ENCODE assay signal across 10 cellular contexts in genomic region chr1:13225675-13226204, GRCh38. TPM values are rescaled to one million over a fixed set of nuclear protein-coding genes. Genes with fewer than 3 reads are reported as not detected.
DNase-seq lines count a peak whose midpoint lies in the region; ATAC-seq and TF ChIP-seq lines count a peak whose summit lies in the region.
"Not testable (repeated sequence)": the region's sequence is repeated elsewhere in the genome, so short reads cannot be mapped to it uniquely, and the experiment has no call there.
"Had no signal": no experiment of that assay in that cellular context is flagged by ENCODE, and none has a peak within 500 bp of the region (broad histone marks: within the 10 kb centered on the region; RNA-seq: fewer than 3 reads in every experiment).

TSS of gene PRAMEF18 (minus strand) at chr1:13226154. CDS start at chr1:13226106, 48 bp downstream.

- not testable (repeated sequence) for H3K27ac ChIP-seq in right lobe of liver, upper lobe of right lung

- not testable (repeated sequence) for H3K27me3 Mint-ChIP-seq in activated CD4-positive, alpha-beta T cell treated with anti-CD3 and anti-CD28 coated beads, Interleukin-2, amount 10 ng/mL, durations not matched to agents 24 days and 14 days; activated T-helper 2 cell treated with anti-CD3 and anti-CD28 coated beads, Interferon-gamma antibody, Interleukin-2, Interleukin-4, amounts not matched to agents 10 μg/mL and 5 μg/mL and 100 μg/mL, durations not matched to agents 14 hours and 24 hours and 36 hours (ENCODE audit: low read depth); osteocyte (ENCODE audit: unreplicated experiment); stimulated activated memory B cell treated with anti-CD40 and anti-IgM and Interleukin-4, amounts not matched to agents 10 μg/mL and 1 μg/mL and 100 μg/mL, for 72 hours

- 53% methylated on average over 7 of the region's 9 CpGs for WGBS in right lobe of liver (ENCODE audit: insufficient coverage, low coverage, low lambda C conversion rate, missing lambda C conversion rate)

- not testable (repeated sequence) for H3K4me3 ChIP-seq in right lobe of liver, upper lobe of right lung

- intact Hi-C loops in activated CD4-positive, alpha-beta T cell treated with anti-CD3 and anti-CD28 coated beads, Interleukin-2, amount 10 ng/mL, durations not matched to agents 24 days and 14 days (cut with micrococcal nuclease); activated T-helper 2 cell treated with anti-CD3 and anti-CD28 coated beads, Interferon-gamma antibody, Interleukin-2, Interleukin-4, amounts not matched to agents 10 μg/mL and 5 μg/mL and 100 μg/mL, durations not matched to agents 14 hours and 24 hours and 36 hours (cut with micrococcal nuclease); cardiac septum (cut with DNase I); right lobe of liver (cut with DNase I); upper lobe of right lung (cut with DNase I): not testable (repeated sequence)

- not testable (repeated sequence) for H3K9me3 Mint-ChIP-seq in activated CD4-positive, alpha-beta T cell treated with anti-CD3 and anti-CD28 coated beads, Interleukin-2, amount 10 ng/mL, durations not matched to agents 24 days and 14 days; activated T-helper 2 cell treated with anti-CD3 and anti-CD28 coated beads, Interferon-gamma antibody, Interleukin-2, Interleukin-4, amounts not matched to agents 10 μg/mL and 5 μg/mL and 100 μg/mL, durations not matched to agents 14 hours and 24 hours and 36 hours; stimulated activated memory B cell treated with anti-CD40 and anti-IgM and Interleukin-4, amounts not matched to agents 10 μg/mL and 1 μg/mL and 100 μg/mL, for 72 hours
- H3K9me3 Mint-ChIP-seq in osteocyte (ENCODE audit: unreplicated experiment): peaks cover 23% of the 10 kb centered on the region

- H3K4me3 Mint-ChIP-seq in activated CD4-positive, alpha-beta T cell treated with anti-CD3 and anti-CD28 coated beads, Interleukin-2, amount 10 ng/mL, durations not matched to agents 24 days and 14 days; activated T-helper 2 cell treated with anti-CD3 and anti-CD28 coated beads, Interferon-gamma antibody, Interleukin-2, Interleukin-4, amounts not matched to agents 10 μg/mL and 5 μg/mL and 100 μg/mL, durations not matched to agents 14 hours and 24 hours and 36 hours (ENCODE audit: low read depth); osteocyte (ENCODE audit: unreplicated experiment); stimulated activated memory B cell treated with anti-CD40 and anti-IgM and Interleukin-4, amounts not matched to agents 10 μg/mL and 1 μg/mL and 100 μg/mL, for 72 hours: not testable (repeated sequence)

- not testable (repeated sequence) for H3K27me3 ChIP-seq in right lobe of liver, upper lobe of right lung

- peak; percentile 30 for DNase-seq in activated CD4-positive, alpha-beta T cell treated with anti-CD3 and anti-CD28 coated beads, Interleukin-2, amount 10 ng/mL, durations not matched to agents 24 days and 14 days
- peak; percentile 2 for DNase-seq in activated T-helper 2 cell treated with anti-CD3 and anti-CD28 coated beads, Interferon-gamma antibody, Interleukin-2, Interleukin-4, amounts not matched to agents 10 μg/mL and 5 μg/mL and 100 μg/mL, durations not matched to agents 14 hours and 24 hours and 36 hours (ENCODE audit: low spot score)
- peak; percentile 53 for DNase-seq in cardiac septum (ENCODE audit: low spot score)
- peak in 2 of 3 donors; percentile 31 to 44 for DNase-seq in right lobe of liver
- peak; percentile 83 for DNase-seq in osteocyte (ENCODE audit: extremely low spot score, unreplicated experiment)
- peak; percentile 52 for DNase-seq in upper lobe of right lung

- peak in 2 of 4 donors; percentile 17 to 35 for ATAC-seq in right lobe of liver
- ATAC-seq in stimulated activated memory B cell treated with anti-CD40 and anti-IgM and Interleukin-4, amounts not matched to agents 10 μg/mL and 1 μg/mL and 100 μg/mL, for 72 hours: peak; percentile 47
- ATAC-seq in upper lobe of right lung: peak; percentile 28

- TF ChIP-seq CTCF in right lobe of liver (IDR thresholded peaks at IDR 0.05); osteocyte (IDR thresholded peaks at IDR 0.05); upper lobe of right lung (IDR thresholded peaks at IDR 0.05): not testable (repeated sequence)

- not testable (repeated sequence) for H3K36me3 Mint-ChIP-seq in activated CD4-positive, alpha-beta T cell treated with anti-CD3 and anti-CD28 coated beads, Interleukin-2, amount 10 ng/mL, durations not matched to agents 24 days and 14 days (ENCODE audit: low read depth); activated T-helper 2 cell treated with anti-CD3 and anti-CD28 coated beads, Interferon-gamma antibody, Interleukin-2, Interleukin-4, amounts not matched to agents 10 μg/mL and 5 μg/mL and 100 μg/mL, durations not matched to agents 14 hours and 24 hours and 36 hours (ENCODE audit: low read depth); osteocyte (ENCODE audit: unreplicated experiment); stimulated activated memory B cell treated with anti-CD40 and anti-IgM and Interleukin-4, amounts not matched to agents 10 μg/mL and 1 μg/mL and 100 μg/mL, for 72 hours

- H3K4me1 ChIP-seq in right lobe of liver, upper lobe of right lung: not testable (repeated sequence)

- H3K27ac Mint-ChIP-seq in activated CD4-positive, alpha-beta T cell treated with anti-CD3 and anti-CD28 coated beads, Interleukin-2, amount 10 ng/mL, durations not matched to agents 24 days and 14 days; activated T-helper 2 cell treated with anti-CD3 and anti-CD28 coated beads, Interferon-gamma antibody, Interleukin-2, Interleukin-4, amounts not matched to agents 10 μg/mL and 5 μg/mL and 100 μg/mL, durations not matched to agents 14 hours and 24 hours and 36 hours; osteocyte (ENCODE audit: unreplicated experiment); stimulated activated memory B cell treated with anti-CD40 and anti-IgM and Interleukin-4, amounts not matched to agents 10 μg/mL and 1 μg/mL and 100 μg/mL, for 72 hours: not testable (repeated sequence)

- not testable (repeated sequence) for H3K4me1 Mint-ChIP-seq in activated CD4-positive, alpha-beta T cell treated with anti-CD3 and anti-CD28 coated beads, Interleukin-2, amount 10 ng/mL, durations not matched to agents 24 days and 14 days; activated T-helper 2 cell treated with anti-CD3 and anti-CD28 coated beads, Interferon-gamma antibody, Interleukin-2, Interleukin-4, amounts not matched to agents 10 μg/mL and 5 μg/mL and 100 μg/mL, durations not matched to agents 14 hours and 24 hours and 36 hours (ENCODE audit: low read depth); osteocyte (ENCODE audit: unreplicated experiment); stimulated activated memory B cell treated with anti-CD40 and anti-IgM and Interleukin-4, amounts not matched to agents 10 μg/mL and 1 μg/mL and 100 μg/mL, for 72 hours

- H3K36me3 ChIP-seq in right lobe of liver, upper lobe of right lung: not testable (repeated sequence)

- TF ChIP-seq POLR2A in right lobe of liver (IDR thresholded peaks at IDR 0.05): not testable (repeated sequence)

- H3K9me3 ChIP-seq in right lobe of liver, upper lobe of right lung: not testable (repeated sequence)

RNA-seq across cellular contexts. Expression of gene PRAMEF18, which starts in this region (rescaled TPM):
- total RNA-seq in activated CD4-positive, alpha-beta T cell treated with anti-CD3 and anti-CD28 coated beads, Interleukin-2, amount 10 ng/mL, durations not matched to agents 24 days and 14 days: not detected in 2 replicates
- total RNA-seq in activated T-helper 2 cell treated with anti-CD3 and anti-CD28 coated beads, Interferon-gamma antibody, Interleukin-2, Interleukin-4, amounts not matched to agents 10 μg/mL and 5 μg/mL and 100 μg/mL, durations not matched to agents 14 hours and 24 hours and 36 hours: not detected in 2 replicates
- total RNA-seq in cardiac septum (not detected), right lobe of liver (not detected), osteocyte (not detected in 2 replicates), upper lobe of right lung (not detected)
- total RNA-seq: A673; CD8-positive, alpha-beta T cell; GM23248 had no signal

Comparison
In these comparisons a context has a peak if more than half of its experiments do, and no peak if none do; other contexts are left out.
1. Peak in DNase-seq in activated CD4-positive, alpha-beta T cell treated with anti-CD3 and anti-CD28 coated beads, Interleukin-2, amount 10 ng/mL, durations not matched to agents 24 days and 14 days; RNA of the gene not detected or under 1 TPM.
2. Peak in DNase-seq in activated T-helper 2 cell treated with anti-CD3 and anti-CD28 coated beads, Interferon-gamma antibody, Interleukin-2, Interleukin-4, amounts not matched to agents 10 μg/mL and 5 μg/mL and 100 μg/mL, durations not matched to agents 14 hours and 24 hours and 36 hours; RNA of the gene not detected or under 1 TPM.
3. Peak in DNase-seq in cardiac septum; RNA of the gene not detected or under 1 TPM.
4. Peak in DNase-seq in right lobe of liver; RNA of the gene not detected or under 1 TPM.
5. Peak in DNase-seq in osteocyte; RNA of the gene not detected or under 1 TPM.
6. Peak in DNase-seq and ATAC-seq in upper lobe of right lung; RNA of the gene not detected or under 1 TPM.
7. DNase-seq: peak in every context shown above with its lines; median percentile 83 in osteocyte; 53 in cardiac septum; 52 in upper lobe of right lung; 38 in right lobe of liver; 30 in activated CD4-positive, alpha-beta T cell treated with anti-CD3 and anti-CD28 coated beads, Interleukin-2, amount 10 ng/mL, durations not matched to agents 24 days and 14 days; 2 in activated T-helper 2 cell treated with anti-CD3 and anti-CD28 coated beads, Interferon-gamma antibody, Interleukin-2, Interleukin-4, amounts not matched to agents 10 μg/mL and 5 μg/mL and 100 μg/mL, durations not matched to agents 14 hours and 24 hours and 36 hours.